1 cellular context compared by ENCODE assay signal in genomic region chr19:2184422-2185012, GRCh38.
TF ChIP-seq lines count a peak whose summit lies in the region.

No MANE protein-coding gene starts in this region.

TF ChIP-seq in IMR-90, 13 proteins besides CTCF, POLR2A, EP300 and RAD21 (continued from another document):
- TF ChIP-seq RCOR1 (IDR thresholded peaks at IDR 0.05; ENCODE audit: insufficient replicate concordance, low read length): no peak
- no peak for TF ChIP-seq BHLHE40 (IDR thresholded peaks at IDR 0.05; ENCODE audit: low read depth, low read length)
TF ChIP-seq in IMR-90: peak in this region for 0.
